ENCODE assay signal across 9 cellular contexts in genomic region chr15:78148392-78149067, GRCh38. TPM values are rescaled to one million over a fixed set of nuclear protein-coding genes. Genes with fewer than 3 reads are reported as not detected.
DNase-seq lines count a peak whose midpoint lies in the region; ATAC-seq, FAIRE-seq and TF ChIP-seq lines count a peak whose summit lies in the region.
"Had no signal": no experiment of that assay in that cellular context is flagged by ENCODE, and none has a peak within 500 bp of the region (broad histone marks: within the 10 kb centered on the region; RNA-seq: fewer than 3 reads in every experiment).

No MANE protein-coding gene starts in this region.

- peak overlapping the region; percentile 82 for H3K9ac ChIP-seq in keratinocyte (ENCODE audit: control insufficient read depth, extremely low read depth, insufficient read depth, low read length)

- no peaks in the 10 kb centered on the region for H3K9me3 ChIP-seq in A549
- H3K9me3 ChIP-seq in keratinocyte (ENCODE audit: control insufficient read depth, low read depth, low read length), result no peaks in the 10 kb centered on the region
- H3K9me3 ChIP-seq in tibial nerve, result no peaks in the 10 kb centered on the region

- TF ChIP-seq RAD21 in A549 (conservative IDR thresholded peaks at IDR 0.05 in 1 of 2, IDR thresholded peaks at IDR 0.05 in 1 of 2), result no peak

- H3K4me1 Mint-ChIP-seq in activated B cell treated with CpG ODN at 0.5 μM for 24 hours, result peaks cover 45% of the 10 kb centered on the region

- H3K79me2 ChIP-seq in keratinocyte (ENCODE audit: control insufficient read depth, insufficient read depth, low read length), result peaks cover 33% of the 10 kb centered on the region

- intact Hi-C loops in activated B cell treated with CpG ODN at 0.5 μM for 24 hours (cut with micrococcal nuclease), result loop anchor here (1.0 to 10.0 kb wide), 6 partner anchors 17 to 1074 kb away; partner anchors contain the start of genes CIB2, IREB2 and TSPAN3

- H3K4me3 Mint-ChIP-seq in activated B cell treated with CpG ODN at 0.5 μM for 24 hours, result peak overlapping the region; percentile 91

- H2AFZ ChIP-seq in keratinocyte (ENCODE audit: control insufficient read depth, low read length), result peak overlapping the region; percentile 47

- H3K4me1 ChIP-seq in A549 (peaks cover 16% of the 10 kb centered on the region), keratinocyte (ENCODE audit: control insufficient read depth, extremely low read depth, insufficient read depth, low read length) (peaks cover 33% of the 10 kb centered on the region), tibial nerve (peaks cover 0 to 25% (median 18%) of the 10 kb centered on the region in 4 donors)

- no peaks in the 10 kb centered on the region for H3K9me3 Mint-ChIP-seq in activated B cell treated with CpG ODN at 0.5 μM for 24 hours

- peak overlapping the region; percentile 91 for H3K27ac Mint-ChIP-seq in activated B cell treated with CpG ODN at 0.5 μM for 24 hours

- no peak for TF ChIP-seq POLR2A in A549 (IDR thresholded peaks at IDR 0.05; ENCODE audit: low read length)
- TF ChIP-seq POLR2A in tibial nerve (IDR thresholded peaks at IDR 0.05), result no peak

- POLR2A ChIA-PET in A549 (lab: Yijun Ruan, JAX) (interaction anchor here (0.6 to 3.4 kb wide), 12 partner anchors 9 to 1591 kb away, joined by 3 to 16 read pairs (median 6); partner anchors contain the start of genes CIB2, PSMA4 and SKIC8), activated B cell treated with CpG ODN at 0.5 μM for 24 hours (lab: Charles Lee) (interaction anchor here (0.6 to 4.5 kb wide), 20 partner anchors 17 to 1240 kb away, joined by 3 to 86 read pairs (median 5); partner anchors contain the start of genes CIB2, IREB2, PSMA4 and SKIC8)

- DNase-seq in A549 (ENCODE audit: low read depth in 1 of 2, low spot score in 1 of 2) (no peak), activated B cell treated with CpG ODN at 0.5 μM for 24 hours (no peak), keratinocyte (ENCODE audit: low read depth, low spot score) (no peak), tibial nerve (ENCODE audit: low spot score in 2 of 2) (no peak), HT-29 (ENCODE audit: low spot score) (no peak), globus pallidus (ENCODE audit: low spot score) (no peak), NCI-H2227 (lab: John Stamatoyannopoulos, UW; ENCODE audit: unreplicated experiment) (no peak)

- 11% methylated on average over 14 of the region's 14 CpGs for WGBS in A549 (ENCODE audit: missing lambda C conversion rate)
- WGBS in tibial nerve, 2 donors, result 14 to 18% methylated on average over 14 of the region's 14 CpGs

- TF ChIP-seq CTCF in A549 (IDR thresholded peaks at IDR 0.05) (no peak), activated B cell treated with CpG ODN at 0.5 μM for 24 hours (IDR thresholded peaks at IDR 0.05) (no peak), keratinocyte (optimal IDR thresholded peaks at IDR 0.05 in 1 of 3, IDR thresholded peaks at IDR 0.05 in 1 of 3, conservative IDR thresholded peaks at IDR 0.05 in 1 of 3; ENCODE audit: extremely low read depth in 1 of 3, insufficient read depth in 2 of 3, low read length in 3 of 3) (no peak), tibial nerve (IDR thresholded peaks at IDR 0.05) (no peak)

- H3K27ac ChIP-seq in A549, result peak overlapping the region; percentile 80 to 84
- H3K27ac ChIP-seq in keratinocyte (ENCODE audit: control insufficient read depth, insufficient read depth, low read length), result peak overlapping the region; percentile 82
- H3K27ac ChIP-seq in tibial nerve, result peak overlapping the region in 3 of 4 donors; percentile 30 to 86 (median 85)

- H3K27me3 Mint-ChIP-seq in activated B cell treated with CpG ODN at 0.5 μM for 24 hours, result no peaks in the 10 kb centered on the region

- H3K4me3 ChIP-seq in A549, result peak overlapping the region; percentile 74
- H3K4me3 ChIP-seq in keratinocyte (ENCODE audit: control insufficient read depth in 2 of 3, extremely low read depth in 1 of 3, insufficient read depth in 2 of 3, low read depth in 1 of 3, low read length in 3 of 3), result peak overlapping the region; percentile 61 to 76 (median 74)
- H3K4me3 ChIP-seq in tibial nerve, result peak overlapping the region; percentile 54 to 94 (median 76)

- FAIRE-seq in A549 (lab: Jason Lieb, UNC) (no peak), keratinocyte (lab: Jason Lieb, UNC) (no peak)

- H3K9me1 ChIP-seq in keratinocyte (ENCODE audit: control insufficient read depth, extremely low read depth, insufficient read depth, low read length), result no peaks in the 10 kb centered on the region

- peaks cover 20% of the 10 kb centered on the region for H3K36me3 Mint-ChIP-seq in activated B cell treated with CpG ODN at 0.5 μM for 24 hours (ENCODE audit: low read depth)

- H4K20me1 ChIP-seq in keratinocyte (ENCODE audit: control insufficient read depth, extremely low read depth, insufficient read depth, low read length), result no peaks in the 10 kb centered on the region

- H3K4me2 ChIP-seq in A549, result peak overlapping the region; percentile 78
- peak overlapping the region; percentile 90 for H3K4me2 ChIP-seq in keratinocyte (ENCODE audit: control insufficient read depth, extremely low read depth, insufficient read depth, low read depth, low read length)

- ATAC-seq in A549 (peak in 1 of 2 experiments; percentile 57; a peak in 3 of 6 replicates), GM19452 (IDR thresholded peaks at IDR 0.05; ENCODE audit: unreplicated experiment) (peak; percentile 4), activated B cell treated with CpG ODN at 0.5 μM for 24 hours (ENCODE audit: low read depth) (peak; percentile 10)

- H3K27me3 ChIP-seq in keratinocyte (ENCODE audit: control insufficient read depth, extremely low read depth, insufficient read depth, low read length) (no peaks in the 10 kb centered on the region), tibial nerve (no peaks in the 10 kb centered on the region)

- dilution Hi-C loops in keratinocyte (cut with MboI; ENCODE audit: extremely low pct_ligation_motif_present, low sequenced_read_pairs), result no loop called here

- CTCF ChIA-PET in A549 (lab: Yijun Ruan, JAX) (interaction anchor here (0.6 to 6.9 kb wide), 16 partner anchors 9 to 454 kb away, joined by 3 to 54 read pairs (median 3); partner anchors contain the start of gene CIB2), activated B cell treated with CpG ODN at 0.5 μM for 24 hours (lab: Charles Lee) (interaction anchor here (1.1 to 3.3 kb wide), 4 partner anchors 18 to 47 kb away, joined by 3 to 18 read pairs (median 4); partner anchors contain the start of gene CIB2)

- TF ChIP-seq EP300 in A549 (IDR thresholded peaks at IDR 0.05) (no peak), tibial nerve (IDR thresholded peaks at IDR 0.05) (no peak)

- H3K36me3 ChIP-seq in keratinocyte (ENCODE audit: control insufficient read depth in 2 of 2, extremely low read depth in 1 of 2, insufficient read depth in 2 of 2, low read length in 2 of 2), result peaks cover 0 to 3% of the 10 kb centered on the region in 2 experiments
- H3K36me3 ChIP-seq in tibial nerve, result no peaks in the 10 kb centered on the region

RNA-seq across cellular contexts. Expression of gene IDH3A, which starts 0.6 kb away (rescaled TPM):
- 148 and 149 TPM in 2 replicates for polyA plus RNA-seq in A549 (2011; rRNA removed)
- polyA plus RNA-seq in A549 (2012; cell fraction: cytosol; rRNA removed), result 53.3 and 59.5 TPM in 2 replicates
- 30.6 and 50.6 TPM in 2 replicates for polyA plus RNA-seq in A549 (2012; cell fraction: nucleus; rRNA removed)
- 78.3 to 92.0 TPM (median 85.6 TPM) in 3 replicates for polyA plus RNA-seq in A549 (2017; fragmentation: RNase III; extraction: RNeasy Plus Mini Kit Qiagen cat#74134 plus additional on column Dnase treatment)
- 72.2 and 82.0 TPM in 2 replicates for polyA minus RNA-seq in A549 (2011; rRNA and poly(A)+ RNA removed)
- total RNA-seq in activated B cell treated with CpG ODN at 0.5 μM for 24 hours, result 111 and 124 TPM in 2 replicates
- 59.4 to 118 TPM (median 110 TPM) in 3 replicates for polyA plus RNA-seq in keratinocyte
- 32.8 TPM for polyA plus RNA-seq in keratinocyte (2011; ENCODE audit: low read depth)
- 67.0 and 116 TPM in 2 replicates for polyA plus RNA-seq in keratinocyte (2011; cell fraction: cytosol; rRNA removed)
- 67.9 and 81.5 TPM in 2 replicates for polyA plus RNA-seq in keratinocyte (2011; cell fraction: nucleus; rRNA removed)
- 76.5 and 80.3 TPM in 2 replicates for polyA plus RNA-seq in keratinocyte (2012; ENCODE audit: low replicate concordance)
- polyA minus RNA-seq in keratinocyte, result 28.9 to 116 TPM (median 51.2 TPM) in 3 replicates
- 60.4 TPM for polyA minus RNA-seq in keratinocyte (2011; cell fraction: cytosol; rRNA and poly(A)+ RNA removed)
- 20.3 and 30.2 TPM in 2 replicates for polyA minus RNA-seq in keratinocyte (2011; cell fraction: nucleus; rRNA and poly(A)+ RNA removed)
- total RNA-seq in tibial nerve, result 10 to 100 TPM; 46.9 to 70.7 (median 63.4) TPM
- 34.4 and 35.8 TPM in 2 replicates for total RNA-seq in HT-29 (2014; rRNA removed; shearing (Covaris generic))

RNA-seq across cellular contexts. Expression of gene CIB2, which starts 17.3 kb away (rescaled TPM):
- polyA plus RNA-seq in A549 (2011; rRNA removed), result 16.4 and 21.2 TPM in 2 replicates
- polyA plus RNA-seq in A549 (2012; cell fraction: cytosol; rRNA removed), result 15.8 and 17.4 TPM in 2 replicates
- 6.4 and 7.8 TPM in 2 replicates for polyA plus RNA-seq in A549 (2012; cell fraction: nucleus; rRNA removed)
- polyA plus RNA-seq in A549 (2017; fragmentation: RNase III; extraction: RNeasy Plus Mini Kit Qiagen cat#74134 plus additional on column Dnase treatment), result 21.6 to 26.7 TPM (median 25.3 TPM) in 3 replicates
- 21.1 and 26.6 TPM in 2 replicates for polyA minus RNA-seq in A549 (2011; rRNA and poly(A)+ RNA removed)
- 3.5 and 3.7 TPM in 2 replicates for total RNA-seq in activated B cell treated with CpG ODN at 0.5 μM for 24 hours
- 4.1 to 6.1 TPM (median 4.9 TPM) in 3 replicates for polyA plus RNA-seq in keratinocyte
- 3.9 TPM for polyA plus RNA-seq in keratinocyte (2011; ENCODE audit: low read depth)
- 3.1 and 4.6 TPM in 2 replicates for polyA plus RNA-seq in keratinocyte (2011; cell fraction: cytosol; rRNA removed)
- 0.73 and 1.3 TPM in 2 replicates for polyA plus RNA-seq in keratinocyte (2011; cell fraction: nucleus; rRNA removed)
- 3.9 and 6.3 TPM in 2 replicates for polyA plus RNA-seq in keratinocyte (2012; ENCODE audit: low replicate concordance)
- polyA minus RNA-seq in keratinocyte, result 5.6 to 8.1 TPM (median 5.7 TPM) in 3 replicates
- 3.1 TPM for polyA minus RNA-seq in keratinocyte (2011; cell fraction: cytosol; rRNA and poly(A)+ RNA removed)
- 1.5 and 1.9 TPM in 2 replicates for polyA minus RNA-seq in keratinocyte (2011; cell fraction: nucleus; rRNA and poly(A)+ RNA removed)
- total RNA-seq in tibial nerve, result 10 to 100 TPM in 1 of 4 donors, 1 to 10 TPM in 2, under 1 TPM in 1; 0.63 to 11.0 (median 2.8) TPM
- 0.44 and 0.74 TPM in 2 replicates for total RNA-seq in HT-29 (2014; rRNA removed; shearing (Covaris generic))

RNA-seq across cellular contexts. Expression of gene SH2D7, which starts 56.2 kb away (rescaled TPM):
- not detected in 2 replicates for polyA plus RNA-seq in A549 (2011; rRNA removed)
- not detected in 2 replicates for polyA plus RNA-seq in A549 (2012; cell fraction: cytosol; rRNA removed)
- not detected in 2 replicates for polyA plus RNA-seq in A549 (2012; cell fraction: nucleus; rRNA removed)
- polyA plus RNA-seq in A549 (2017; fragmentation: RNase III; extraction: RNeasy Plus Mini Kit Qiagen cat#74134 plus additional on column Dnase treatment), result not detected in 3 replicates
- not detected in 2 replicates for polyA minus RNA-seq in A549 (2011; rRNA and poly(A)+ RNA removed)
- not detected in 2 replicates for total RNA-seq in activated B cell treated with CpG ODN at 0.5 μM for 24 hours
- not detected in 3 replicates for polyA plus RNA-seq in keratinocyte
- polyA plus RNA-seq in keratinocyte (2011; ENCODE audit: low read depth), result not detected
- polyA plus RNA-seq in keratinocyte (2011; cell fraction: cytosol; rRNA removed), result not detected in 2 replicates
- polyA plus RNA-seq in keratinocyte (2011; cell fraction: nucleus; rRNA removed), result not detected in 2 replicates
- 0.07 TPM in 2 replicates for polyA plus RNA-seq in keratinocyte (2012; ENCODE audit: low replicate concordance)
- polyA minus RNA-seq in keratinocyte, result not detected in 3 replicates
- not detected for polyA minus RNA-seq in keratinocyte (2011; cell fraction: cytosol; rRNA and poly(A)+ RNA removed)
- not detected in 2 replicates for polyA minus RNA-seq in keratinocyte (2011; cell fraction: nucleus; rRNA and poly(A)+ RNA removed)
- total RNA-seq in tibial nerve, result not detected
- total RNA-seq in HT-29 (2014; rRNA removed; shearing (Covaris generic)), result 0.05 TPM in 1 of 2 replicates, not detected in the other
- total RNA-seq: lung microvascular endothelial cell had no signal
